In genomic region chr10:43396928-43397624, GRCh38 we compare ENCODE assay signal across 8 cellular contexts. TPM values are rescaled to one million over a fixed set of nuclear protein-coding genes. Genes with fewer than 3 reads are reported as not detected.
DNase-seq lines count a peak whose midpoint lies in the region; ATAC-seq lines count a peak whose summit lies in the region.

No MANE protein-coding gene starts in this region.

- DNase-seq in ACHN (peak; percentile 92), NCI-H345 (lab: John Stamatoyannopoulos, UW) (peak; percentile 81), dedifferentiated amniotic fluid mesenchymal stem cell (ENCODE audit: extremely low spot score) (peak; percentile 49), left lobe of liver (ENCODE audit: low spot score) (peak; percentile 98)
- peak; percentile 51 to 66 for DNase-seq in activated CD4-positive, alpha-beta T cell treated with anti-CD3 and anti-CD28 coated beads for 4 hours
- DNase-seq in stimulated activated CD4-positive, alpha-beta T cell treated with anti-CD3 and anti-CD28 coated beads, Interleukin-2, amount 100 ng/mL, for 48 hours = peak; percentile 73 to 77

- ATAC-seq in GM18870 (IDR thresholded peaks at IDR 0.05; ENCODE audit: unreplicated experiment) = peak; percentile 80
- peak; percentile 84 for ATAC-seq in HG03095 (IDR thresholded peaks at IDR 0.05; ENCODE audit: unreplicated experiment)
- peak; percentile 76 for ATAC-seq in left lobe of liver

- in situ Hi-C loops in ACHN (cut with HindIII; ENCODE audit: low pct_ligation_motif_present, low pct_unique_long_range_greater_than_20kb, low sequenced_read_pairs) = no loop called here

RNA-seq across cellular contexts. Expression of gene HNRNPF, which starts 11.9 kb away (rescaled TPM):
- 118 TPM for total RNA-seq in left lobe of liver

RNA-seq across cellular contexts. Expression of gene FXYD4, which starts 25.6 kb away (rescaled TPM):
- not detected for total RNA-seq in left lobe of liver

RNA-seq across cellular contexts. Expression of gene ZNF487, which starts 39.8 kb away (rescaled TPM):
- total RNA-seq in left lobe of liver = 1.8 TPM

Comparison
In these comparisons a context has a peak if more than half of its experiments do, and no peak if none do; other contexts are left out.
1. Peak in every context shown above with its lines: DNase-seq and ATAC-seq.